ENCODE assay signal across 12 cellular contexts in the genomic region with DNA sequence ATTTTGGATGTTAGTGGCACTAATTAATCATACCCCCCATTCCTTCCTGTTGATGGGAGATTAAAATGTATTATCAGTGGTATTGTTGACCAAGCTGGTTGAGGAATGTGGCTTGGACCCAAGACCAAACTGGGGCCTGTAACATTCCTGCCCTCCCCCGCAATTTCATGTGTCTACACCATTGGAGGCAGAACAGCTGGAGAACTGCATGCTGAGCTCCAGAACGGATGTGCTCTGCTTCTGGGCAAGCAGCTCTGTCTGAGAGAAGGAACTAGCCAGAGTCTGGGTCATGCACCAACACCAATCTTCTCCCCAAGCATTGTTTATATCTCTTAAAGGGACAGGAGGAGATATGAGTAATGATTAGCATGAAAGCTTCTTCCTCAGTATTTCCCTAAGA.
A peak's percentile ranks its signal among the peaks of the same experiment; 100 is the strongest.
DNase-seq lines count a peak whose midpoint lies in the region; ATAC-seq, FAIRE-seq and TF ChIP-seq lines count a peak whose summit lies in the region.
"Had no signal": no experiment of that assay in that cellular context is flagged by ENCODE, and none has a peak within 500 bp of the region (broad histone marks: within the 10 kb centered on the region; RNA-seq: fewer than 3 reads in every experiment).

No MANE protein-coding gene starts in this region.

- DNase-seq in HCT116 (ENCODE audit: low read depth, low spot score), result no peak
- peak; percentile 91 for DNase-seq in astrocyte (ENCODE audit: low read depth)
- no peak for DNase-seq in left ventricle myocardium superior
- DNase-seq in pulmonary artery endothelial cell (ENCODE audit: low read depth, low spot score), result peak; percentile 80
- DNase-seq in stimulated activated CD4-positive, alpha-beta T cell treated with anti-CD3 and anti-CD28 coated beads, Interleukin-12 subunit alpha, Interleukin-12 subunit beta, amount 100 ng/mL, for 4 hours, result no peak
- DNase-seq in GF-D8 (lab: John Stamatoyannopoulos, UW), result no peak
- DNase-seq: activated CD4-positive, alpha-beta T cell treated with anti-CD3 and anti-CD28 coated beads, Interleukin-2, amount 50 U/mL, for 4 hours; naive thymus-derived CD4-positive, alpha-beta T cell; NCI-H1105 treated with DMSO at 0.1 percent for 48 hours had no signal

- H3K4me3 ChIP-seq in HCT116 (replicated peaks in 1 of 2; ENCODE audit: low read depth in 1 of 2, low read length in 2 of 2) (peak overlapping the region in 1 of 2 experiments; percentile 30; a peak in 2 of 4 replicates), astrocyte (ENCODE audit: insufficient read depth, low read depth, low read length) (no peak overlapping the region)

- H3K9ac ChIP-seq in HCT116 (ENCODE audit: low read length) (no peak overlapping the region), astrocyte (ENCODE audit: low read length) (no peak overlapping the region)

- H3K9me3 Mint-ChIP-seq in astrocyte (ENCODE audit: unreplicated experiment), result no peaks in the 10 kb centered on the region
- H3K9me3 Mint-ChIP-seq: naive thymus-derived CD4-positive, alpha-beta T cell had no signal

- TF ChIP-seq CTCF in HCT116 (IDR thresholded peaks at IDR 0.05 in 2 of 3, conservative IDR thresholded peaks at IDR 0.05 in 1 of 3; ENCODE audit: borderline replicate concordance in 1 of 3, insufficient read depth in 1 of 3, low read depth in 2 of 3, low read length in 2 of 3) (no peak), astrocyte (IDR thresholded peaks at IDR 0.05; ENCODE audit: insufficient read depth, low read depth, low read length) (no peak)

- TF ChIP-seq POLR2A in HCT116 (IDR thresholded peaks at IDR 0.05; ENCODE audit: borderline replicate concordance, extremely low read depth, insufficient read depth, insufficient read length), result no peak

- peaks cover 11% of the 10 kb centered on the region for H3K4me1 Mint-ChIP-seq in astrocyte (ENCODE audit: low read depth, unreplicated experiment)
- H3K4me1 Mint-ChIP-seq: naive thymus-derived CD4-positive, alpha-beta T cell had no signal

- peak overlapping the region; percentile 70 for H3K4me2 ChIP-seq in HCT116 (ENCODE audit: low read length)
- H3K4me2 ChIP-seq in astrocyte (ENCODE audit: low read length), result peak overlapping the region; percentile 27

- H3K27ac Mint-ChIP-seq in astrocyte (ENCODE audit: unreplicated experiment), result no peak overlapping the region
- H3K27ac Mint-ChIP-seq: naive thymus-derived CD4-positive, alpha-beta T cell had no signal

- H4K20me1 ChIP-seq in HCT116 (ENCODE audit: insufficient read depth) (no peaks in the 10 kb centered on the region), astrocyte (ENCODE audit: insufficient read depth, low read length) (no peaks in the 10 kb centered on the region)

- H3K79me2 ChIP-seq in HCT116 (ENCODE audit: insufficient read depth, low read length), result no peaks in the 10 kb centered on the region
- no peaks in the 10 kb centered on the region for H3K79me2 ChIP-seq in astrocyte (ENCODE audit: insufficient read depth, low read length)

- no peak overlapping the region for H2AFZ ChIP-seq in HCT116 (ENCODE audit: low read depth, low read length, poor library complexity, severe bottlenecking)
- no peak overlapping the region for H2AFZ ChIP-seq in astrocyte (ENCODE audit: low read depth, low read length)

- BruUV-seq in HCT116 (replicated peaks; lab: Mats Ljungman, UMichigan), result no TSS peak

- H3K27ac ChIP-seq in HCT116 (ENCODE audit: low read depth, low read length), result peak overlapping the region; percentile 37; the same call in 1 of the 2 replicates
- H3K27ac ChIP-seq in astrocyte (ENCODE audit: low read depth, low read length), result no peak overlapping the region
- H3K27ac ChIP-seq: HL-60 had no signal

- H3K9me2 ChIP-seq in HCT116 (ENCODE audit: insufficient read depth), result no peaks in the 10 kb centered on the region

- H3K27me3 ChIP-seq in HCT116 (ENCODE audit: insufficient read depth, low read length), result no peaks in the 10 kb centered on the region
- no peaks in the 10 kb centered on the region for H3K27me3 ChIP-seq in astrocyte (ENCODE audit: insufficient read depth, low read length)

- no peak for TF ChIP-seq RAD21 in HCT116 (IDR thresholded peaks at IDR 0.05; ENCODE audit: low read depth)

- H3K4me3 Mint-ChIP-seq in astrocyte (ENCODE audit: unreplicated experiment), result no peak overlapping the region
- H3K4me3 Mint-ChIP-seq: naive thymus-derived CD4-positive, alpha-beta T cell had no signal

- FAIRE-seq in astrocyte (lab: Jason Lieb, UNC), result no peak

- no peaks in the 10 kb centered on the region for H3K36me3 ChIP-seq in HCT116 (ENCODE audit: control insufficient read depth in 1 of 2, insufficient read depth in 2 of 2, low read length in 2 of 2)
- H3K36me3 ChIP-seq in astrocyte (ENCODE audit: insufficient read depth, low read length), result no peaks in the 10 kb centered on the region

- POLR2A ChIA-PET in HCT116 (lab: Charles Lee), result interaction anchor here (2.5 kb wide), 1 partner anchor 10 kb away, joined by 6 read pairs; no protein-coding TSS in a partner anchor

- no peaks in the 10 kb centered on the region for H3K27me3 Mint-ChIP-seq in astrocyte (ENCODE audit: low read depth, unreplicated experiment)

- intact Hi-C loops in HCT116 (cut with micrococcal nuclease) (no loop called here), left ventricle myocardium superior (cut with micrococcal nuclease) (no loop called here)

- H3K4me1 ChIP-seq in HCT116 (ENCODE audit: control insufficient read depth in 1 of 2, insufficient read depth in 2 of 2, low read length in 2 of 2) (peaks cover 23 to 39% of the 10 kb centered on the region in 2 experiments), astrocyte (ENCODE audit: insufficient read depth, low read length) (no peaks in the 10 kb centered on the region)

- CTCF ChIA-PET in HCT116 (lab: Charles Lee), result no interaction called here

- H3K9me3 ChIP-seq in HCT116 (ENCODE audit: control insufficient read depth in 1 of 2, insufficient read depth in 1 of 2, low read depth in 1 of 2, low read length in 2 of 2) (no peaks in the 10 kb centered on the region), astrocyte (ENCODE audit: insufficient read depth, low read depth, low read length) (no peaks in the 10 kb centered on the region)

- RAD21 ChIA-PET in HCT116 (lab: Charles Lee; ENCODE audit: low non-redundant PET in 1 of 2, low total read pairs in 2 of 2, uncharacterized antibody in 2 of 2, unreplicated experiment in 2 of 2), result no interaction called here

- peak; percentile 46 for ATAC-seq in HCT116
- peak; percentile 88 for ATAC-seq in left ventricle myocardium superior
- ATAC-seq in HG03565 (IDR thresholded peaks at IDR 0.05; ENCODE audit: unreplicated experiment), result no peak
- no peak for ATAC-seq in GM21723 (IDR thresholded peaks at IDR 0.05; ENCODE audit: unreplicated experiment)
- ATAC-seq: naive thymus-derived CD4-positive, alpha-beta T cell had no signal

- H3K36me3 Mint-ChIP-seq in astrocyte (ENCODE audit: low read depth, unreplicated experiment), result no peaks in the 10 kb centered on the region
- H3K36me3 Mint-ChIP-seq: naive thymus-derived CD4-positive, alpha-beta T cell had no signal

TF ChIP-seq in HCT116, 20 proteins besides CTCF, POLR2A, EP300 and RAD21:
- TF ChIP-seq ELF1 (IDR thresholded peaks at IDR 0.05; ENCODE audit: borderline replicate concordance, low read depth) (no peak), CBX3 (IDR thresholded peaks at IDR 0.05; ENCODE audit: low read depth) (no peak), ZFX (IDR thresholded peaks at IDR 0.05) (no peak), EZH2 (IDR thresholded peaks at IDR 0.05) (no peak), YY1 (IDR thresholded peaks at IDR 0.05; ENCODE audit: extremely low read depth, insufficient replicate concordance, low read depth, low read length) (no peak), JUND (IDR thresholded peaks at IDR 0.05) (no peak), FOSL1 (IDR thresholded peaks at IDR 0.05; ENCODE audit: low read depth) (no peak)
- TF ChIP-seq, protein P1, sequence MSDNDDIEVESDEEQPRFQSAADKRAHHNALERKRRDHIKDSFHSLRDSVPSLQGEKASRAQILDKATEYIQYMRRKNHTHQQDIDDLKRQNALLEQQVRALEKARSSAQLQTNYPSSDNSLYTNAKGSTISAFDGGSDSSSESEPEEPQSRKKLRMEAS (IDR thresholded peaks at IDR 0.05), result no peak
- TF ChIP-seq, protein P2, sequence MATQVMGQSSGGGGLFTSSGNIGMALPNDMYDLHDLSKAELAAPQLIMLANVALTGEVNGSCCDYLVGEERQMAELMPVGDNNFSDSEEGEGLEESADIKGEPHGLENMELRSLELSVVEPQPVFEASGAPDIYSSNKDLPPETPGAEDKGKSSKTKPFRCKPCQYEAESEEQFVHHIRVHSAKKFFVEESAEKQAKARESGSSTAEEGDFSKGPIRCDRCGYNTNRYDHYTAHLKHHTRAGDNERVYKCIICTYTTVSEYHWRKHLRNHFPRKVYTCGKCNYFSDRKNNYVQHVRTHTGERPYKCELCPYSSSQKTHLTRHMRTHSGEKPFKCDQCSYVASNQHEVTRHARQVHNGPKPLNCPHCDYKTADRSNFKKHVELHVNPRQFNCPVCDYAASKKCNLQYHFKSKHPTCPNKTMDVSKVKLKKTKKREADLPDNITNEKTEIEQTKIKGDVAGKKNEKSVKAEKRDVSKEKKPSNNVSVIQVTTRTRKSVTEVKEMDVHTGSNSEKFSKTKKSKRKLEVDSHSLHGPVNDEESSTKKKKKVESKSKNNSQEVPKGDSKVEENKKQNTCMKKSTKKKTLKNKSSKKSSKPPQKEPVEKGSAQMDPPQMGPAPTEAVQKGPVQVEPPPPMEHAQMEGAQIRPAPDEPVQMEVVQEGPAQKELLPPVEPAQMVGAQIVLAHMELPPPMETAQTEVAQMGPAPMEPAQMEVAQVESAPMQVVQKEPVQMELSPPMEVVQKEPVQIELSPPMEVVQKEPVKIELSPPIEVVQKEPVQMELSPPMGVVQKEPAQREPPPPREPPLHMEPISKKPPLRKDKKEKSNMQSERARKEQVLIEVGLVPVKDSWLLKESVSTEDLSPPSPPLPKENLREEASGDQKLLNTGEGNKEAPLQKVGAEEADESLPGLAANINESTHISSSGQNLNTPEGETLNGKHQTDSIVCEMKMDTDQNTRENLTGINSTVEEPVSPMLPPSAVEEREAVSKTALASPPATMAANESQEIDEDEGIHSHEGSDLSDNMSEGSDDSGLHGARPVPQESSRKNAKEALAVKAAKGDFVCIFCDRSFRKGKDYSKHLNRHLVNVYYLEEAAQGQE (IDR thresholded peaks at IDR 0.05; ENCODE audit: low read depth), result no peak

Comparison
In these comparisons a context has a peak if more than half of its experiments do, and no peak if none do; other contexts are left out.
1. ATAC-seq: peak in HCT116 (single experiment) and left ventricle myocardium superior (single experiment); none in HG03565 (single experiment) and GM21723 (single experiment).
2. DNase-seq: peak in astrocyte (single experiment) and pulmonary artery endothelial cell (single experiment); none in HCT116 (single experiment), left ventricle myocardium superior (single experiment), stimulated activated CD4-positive, alpha-beta T cell treated with anti-CD3 and anti-CD28 coated beads, Interleukin-12 subunit alpha, Interleukin-12 subunit beta, amount 100 ng/mL, for 4 hours (single experiment) and GF-D8 (single experiment).